In genomic region chr2:11071939-11072338, GRCh38 we compare ENCODE assay signal across 21 cellular contexts.
"Had no signal": no experiment of that assay in that cellular context is flagged by ENCODE, and none has a peak within 500 bp of the region (broad histone marks: within the 10 kb centered on the region; RNA-seq: fewer than 3 reads in every experiment).

No MANE protein-coding gene starts in this region.

- H3K36me3 Mint-ChIP-seq: memory B cell; natural killer cell treated with Interleukin-12 subunit alpha and Interleukin-12 subunit beta and Interleukin-15 and Interleukin-18, amount 100 ng/mL, for 72 hours; stimulated activated naive B cell treated with anti-CD40 and anti-IgM and Interleukin-4, amounts not matched to agents 10 μg/mL and 1 μg/mL and 100 μg/mL, for 72 hours had no signal

- H3K27me3 ChIP-seq: colonic mucosa, pancreas, right lobe of liver, upper lobe of right lung, uterus had no signal

- H3K9me3 ChIP-seq: colonic mucosa, esophagus muscularis mucosa, gastroesophageal sphincter, heart right ventricle, lower lobe of right lung, neutrophil, pancreas, right lobe of liver, transverse colon, upper lobe of right lung, uterus had no signal

- H3K36me3 ChIP-seq: colonic mucosa, esophagus muscularis mucosa, gastroesophageal sphincter, heart right ventricle, lower lobe of right lung, neutrophil, pancreas, right lobe of liver, transverse colon, upper lobe of right lung, uterus had no signal

- H3K27ac Mint-ChIP-seq: dendritic cell treated with granulocyte-macrophage colony-stimulating factor and Interleukin-4, amounts not matched to agents 40 ng/mL and 50 ng/mL, for 4 days; memory B cell; natural killer cell treated with Interleukin-12 subunit alpha and Interleukin-12 subunit beta and Interleukin-15 and Interleukin-18, amount 100 ng/mL, for 72 hours; stimulated activated naive B cell treated with anti-CD40 and anti-IgM and Interleukin-4, amounts not matched to agents 10 μg/mL and 1 μg/mL and 100 μg/mL, for 72 hours; stimulated activated naive CD8-positive, alpha-beta T cell treated with anti-CD3 and anti-CD28 coated beads, Interleukin-15, Interleukin-2, amounts not matched to agents 100 ng/mL and 50 ng/mL, for 24 hours had no signal

- ATAC-seq: foreskin keratinocyte; gastroesophageal sphincter; stimulated activated naive B cell treated with anti-CD40 and anti-IgM and Interleukin-4, amounts not matched to agents 10 μg/mL and 1 μg/mL and 100 μg/mL, for 72 hours had no signal

- H3K4me3 ChIP-seq: colonic mucosa, esophagus muscularis mucosa, gastroesophageal sphincter, heart right ventricle, lower lobe of right lung, pancreas, right lobe of liver, transverse colon, upper lobe of right lung, uterus had no signal

- H3K4me1 Mint-ChIP-seq: stimulated activated naive B cell treated with anti-CD40 and anti-IgM and Interleukin-4, amounts not matched to agents 10 μg/mL and 1 μg/mL and 100 μg/mL, for 72 hours had no signal

- H3K4me1 ChIP-seq: colonic mucosa, esophagus muscularis mucosa, foreskin keratinocyte, gastroesophageal sphincter, heart right ventricle, lower lobe of right lung, pancreas, right lobe of liver, upper lobe of right lung, uterus had no signal

- H3K9me3 Mint-ChIP-seq: dendritic cell treated with granulocyte-macrophage colony-stimulating factor and Interleukin-4, amounts not matched to agents 40 ng/mL and 50 ng/mL, for 4 days; memory B cell; natural killer cell treated with Interleukin-12 subunit alpha and Interleukin-12 subunit beta and Interleukin-15 and Interleukin-18, amount 100 ng/mL, for 72 hours; neural crest cell; stimulated activated naive CD8-positive, alpha-beta T cell treated with anti-CD3 and anti-CD28 coated beads, Interleukin-15, Interleukin-2, amounts not matched to agents 100 ng/mL and 50 ng/mL, for 24 hours had no signal

- H3K27ac ChIP-seq: colonic mucosa, esophagus muscularis mucosa, foreskin keratinocyte, gastroesophageal sphincter, heart right ventricle, lower lobe of right lung, neutrophil, pancreas, right lobe of liver, transverse colon, upper lobe of right lung, uterus had no signal

- H3K4me3 Mint-ChIP-seq: dendritic cell treated with granulocyte-macrophage colony-stimulating factor and Interleukin-4, amounts not matched to agents 40 ng/mL and 50 ng/mL, for 4 days; memory B cell; natural killer cell treated with Interleukin-12 subunit alpha and Interleukin-12 subunit beta and Interleukin-15 and Interleukin-18, amount 100 ng/mL, for 72 hours; neural crest cell; stimulated activated naive B cell treated with anti-CD40 and anti-IgM and Interleukin-4, amounts not matched to agents 10 μg/mL and 1 μg/mL and 100 μg/mL, for 72 hours; stimulated activated naive CD8-positive, alpha-beta T cell treated with anti-CD3 and anti-CD28 coated beads, Interleukin-15, Interleukin-2, amounts not matched to agents 100 ng/mL and 50 ng/mL, for 24 hours had no signal

- DNase-seq: effector memory CD4-positive, alpha-beta T cell; foreskin keratinocyte; heart right ventricle; hippocampal formation; pancreas; right lobe of liver; stimulated activated CD4-positive, alpha-beta T cell treated with anti-CD3 and anti-CD28 coated beads, Interleukin-2, amount 100 ng/mL, for 48 hours; stimulated activated naive B cell treated with anti-CD40 and anti-IgM and Interleukin-4, amounts not matched to agents 10 μg/mL and 1 μg/mL and 100 μg/mL, for 72 hours; upper lobe of right lung; uterus had no signal
